Comparison of ENCODE assay signal across 12 cellular contexts in genomic region chr21:43717166-43717853, GRCh38. TPM values are rescaled to one million over a fixed set of nuclear protein-coding genes. Genes with fewer than 3 reads are reported as not detected.
DNase-seq lines count a peak whose midpoint lies in the region; ATAC-seq, FAIRE-seq and TF ChIP-seq lines count a peak whose summit lies in the region.
"Had no signal": no experiment of that assay in that cellular context is flagged by ENCODE, and none has a peak within 500 bp of the region (broad histone marks: within the 10 kb centered on the region; RNA-seq: fewer than 3 reads in every experiment).

No MANE protein-coding gene starts in this region.

- POLR2A ChIA-PET in CD4-positive, alpha-beta memory T cell (lab: Charles Lee; ENCODE audit: partially characterized antibody) = interaction anchor here (1.0 to 4.1 kb wide), 2 partner anchors 9 to 11 kb away, joined by 3 to 42 read pairs; no protein-coding TSS in a partner anchor
- POLR2A ChIA-PET in activated B cell treated with CpG ODN at 0.5 μM for 24 hours (lab: Charles Lee) = interaction anchor here (0.5 to 2.5 kb wide), 10 partner anchors 8 to 740 kb away, joined by 3 to 14 read pairs (median 3); partner anchors contain the start of genes HSF2BP, RRP1 and RRP1B
- POLR2A ChIA-PET in naive thymus-derived CD8-positive, alpha-beta T cell (lab: Charles Lee) = interaction anchor here (1.1 kb wide), 1 partner anchor 58 kb away, joined by 3 read pairs; the partner anchor contains the start of gene RRP1B

- H3K27me3 Mint-ChIP-seq in CD4-positive, alpha-beta memory T cell = no peaks in the 10 kb centered on the region
- peaks cover 7% of the 10 kb centered on the region for H3K27me3 Mint-ChIP-seq in activated B cell treated with CpG ODN at 0.5 μM for 24 hours
- no peaks in the 10 kb centered on the region for H3K27me3 Mint-ChIP-seq in naive thymus-derived CD8-positive, alpha-beta T cell

- CTCF ChIA-PET in CD4-positive, alpha-beta memory T cell (lab: Charles Lee; ENCODE audit: partially characterized antibody) = no interaction called here
- CTCF ChIA-PET in activated B cell treated with CpG ODN at 0.5 μM for 24 hours (lab: Charles Lee) = interaction anchor here (1.4 kb wide), 1 partner anchor 11 kb away, joined by 5 read pairs; no protein-coding TSS in a partner anchor

- no peaks in the 10 kb centered on the region for H3K9me3 ChIP-seq in CD4-positive, alpha-beta memory T cell (ENCODE audit: control insufficient read depth in 1 of 2, low read length in 2 of 2)
- H3K9me3 ChIP-seq: esophagus muscularis mucosa, HAP-1 had no signal

- peak overlapping the region; percentile 60 to 83 (median 78) for H3K4me3 Mint-ChIP-seq in CD4-positive, alpha-beta memory T cell
- peak overlapping the region; percentile 80 for H3K4me3 Mint-ChIP-seq in activated B cell treated with CpG ODN at 0.5 μM for 24 hours
- peak overlapping the region; percentile 49 to 89 (median 83) for H3K4me3 Mint-ChIP-seq in naive thymus-derived CD8-positive, alpha-beta T cell

- peak; percentile 21 for FAIRE-seq in GM19239 (lab: Jason Lieb, UNC)
- FAIRE-seq: D721Med had no signal

- peaks cover 26% of the 10 kb centered on the region for H3K4me1 ChIP-seq in CD4-positive, alpha-beta memory T cell (ENCODE audit: insufficient read depth, low read length)

- DNase-seq in CD4-positive, alpha-beta memory T cell = no peak
- DNase-seq in GM19239 (ENCODE audit: insufficient read length, low spot score) (no peak), activated B cell treated with CpG ODN at 0.5 μM for 24 hours (no peak), UCSD-AML1 (lab: John Stamatoyannopoulos, UW; ENCODE audit: unreplicated experiment) (no peak), NOMO-1 treated with DMSO at 0.1 percent for 48 hours (lab: John Stamatoyannopoulos, UW; ENCODE audit: unreplicated experiment) (no peak), sciatic nerve (ENCODE audit: low spot score) (no peak)
- DNase-seq in naive thymus-derived CD8-positive, alpha-beta T cell = no peak
- DNase-seq: NCI-H1930 had no signal

- peak overlapping the region; percentile 23 to 91 (median 70) for H3K27ac Mint-ChIP-seq in CD4-positive, alpha-beta memory T cell
- H3K27ac Mint-ChIP-seq in activated B cell treated with CpG ODN at 0.5 μM for 24 hours = peak overlapping the region; percentile 83
- H3K27ac Mint-ChIP-seq in naive thymus-derived CD8-positive, alpha-beta T cell = peak overlapping the region in 9 of 10 donors; percentile 40 to 93 (median 71)

- no peak for ATAC-seq in activated B cell treated with CpG ODN at 0.5 μM for 24 hours (ENCODE audit: low read depth)
- no peak for ATAC-seq in naive thymus-derived CD8-positive, alpha-beta T cell
- no peak for ATAC-seq in sciatic nerve

- peaks cover 7 to 34% (median 21%) of the 10 kb centered on the region in 4 donors for H3K4me1 Mint-ChIP-seq in CD4-positive, alpha-beta memory T cell
- H3K4me1 Mint-ChIP-seq in activated B cell treated with CpG ODN at 0.5 μM for 24 hours = peaks cover 50% of the 10 kb centered on the region
- peaks cover 12 to 39% (median 29%) of the 10 kb centered on the region in 4 donors for H3K4me1 Mint-ChIP-seq in naive thymus-derived CD8-positive, alpha-beta T cell

- no peak overlapping the region for H3K4me3 ChIP-seq in CD4-positive, alpha-beta memory T cell (ENCODE audit: low read length in 2 of 2)
- H3K4me3 ChIP-seq: lung had no signal

- no peaks in the 10 kb centered on the region for H3K9me3 Mint-ChIP-seq in CD4-positive, alpha-beta memory T cell
- H3K9me3 Mint-ChIP-seq in activated B cell treated with CpG ODN at 0.5 μM for 24 hours = no peaks in the 10 kb centered on the region
- no peaks in the 10 kb centered on the region for H3K9me3 Mint-ChIP-seq in naive thymus-derived CD8-positive, alpha-beta T cell

- H3K27me3 ChIP-seq in CD4-positive, alpha-beta memory T cell (ENCODE audit: insufficient read depth, low read length) = no peaks in the 10 kb centered on the region

- TF ChIP-seq CTCF in activated B cell treated with CpG ODN at 0.5 μM for 24 hours (IDR thresholded peaks at IDR 0.05) = no peak

- peaks cover 0 to 2% of the 10 kb centered on the region in 2 donors for H3K36me3 Mint-ChIP-seq in CD4-positive, alpha-beta memory T cell
- peaks cover 2% of the 10 kb centered on the region for H3K36me3 Mint-ChIP-seq in activated B cell treated with CpG ODN at 0.5 μM for 24 hours (ENCODE audit: low read depth)
- no peaks in the 10 kb centered on the region for H3K36me3 Mint-ChIP-seq in naive thymus-derived CD8-positive, alpha-beta T cell

- H3K27ac ChIP-seq in CD4-positive, alpha-beta memory T cell (ENCODE audit: low read depth, low read length) = no peak overlapping the region

- no peaks in the 10 kb centered on the region for H3K36me3 ChIP-seq in CD4-positive, alpha-beta memory T cell (ENCODE audit: insufficient read depth, low read length)
- H3K36me3 ChIP-seq: esophagus muscularis mucosa had no signal

- intact Hi-C loops in CD4-positive, alpha-beta memory T cell (cut with micrococcal nuclease) = loop anchor here (5.0 kb wide), 1 partner anchor 60 kb away; the partner anchor contains the start of gene CSTB
- intact Hi-C loops in activated B cell treated with CpG ODN at 0.5 μM for 24 hours (cut with micrococcal nuclease) = loop anchor here (10.0 kb wide), 2 partner anchors 743 to 1217 kb away; partner anchors contain the start of gene PKNOX1
- intact Hi-C loops in sciatic nerve (cut with DNase I) = no loop called here

RNA-seq across cellular contexts. Expression of gene PDXK, which starts 1.6 kb away (rescaled TPM):
- 10 to 100 TPM; 90.8 to 94.3 TPM for total RNA-seq in CD4-positive, alpha-beta memory T cell
- polyA plus RNA-seq in CD4-positive, alpha-beta memory T cell = 10 to 100 TPM; 37.5 to 64.1 TPM
- total RNA-seq in activated B cell treated with CpG ODN at 0.5 μM for 24 hours (45.2 and 54.2 TPM in 2 replicates), sciatic nerve (111 TPM)
- total RNA-seq in naive thymus-derived CD8-positive, alpha-beta T cell = 10 to 100 TPM; 56.3 to 60.6 TPM
- polyA plus RNA-seq in naive thymus-derived CD8-positive, alpha-beta T cell = 10 to 100 TPM; 27.1 to 36.0 (median 29.6) TPM

RNA-seq across cellular contexts. Expression of gene RRP1B, which starts 58.0 kb away (rescaled TPM):
- total RNA-seq in CD4-positive, alpha-beta memory T cell = 10 to 100 TPM; 39.9 to 40.5 TPM
- 10 to 100 TPM; 19.8 to 38.0 TPM for polyA plus RNA-seq in CD4-positive, alpha-beta memory T cell
- total RNA-seq in activated B cell treated with CpG ODN at 0.5 μM for 24 hours (29.6 and 32.0 TPM in 2 replicates), sciatic nerve (18.1 TPM)
- 10 to 100 TPM; 39.6 to 39.9 TPM for total RNA-seq in naive thymus-derived CD8-positive, alpha-beta T cell
- polyA plus RNA-seq in naive thymus-derived CD8-positive, alpha-beta T cell = 10 to 100 TPM; 29.0 to 48.4 (median 36.1) TPM

RNA-seq across cellular contexts. Expression of gene HSF2BP, which starts 58.0 kb away (rescaled TPM):
- total RNA-seq in CD4-positive, alpha-beta memory T cell = under 1 TPM; 0.39 to 0.70 TPM
- under 1 TPM in 1 of 2 donors, not detected in 1; 0.67 TPM for polyA plus RNA-seq in CD4-positive, alpha-beta memory T cell
- total RNA-seq in activated B cell treated with CpG ODN at 0.5 μM for 24 hours (0.58 and 0.61 TPM in 2 replicates), sciatic nerve (1.8 TPM)
- total RNA-seq in naive thymus-derived CD8-positive, alpha-beta T cell = under 1 TPM; 0.66 to 0.68 TPM
- under 1 TPM; 0.22 to 0.64 (median 0.29) TPM for polyA plus RNA-seq in naive thymus-derived CD8-positive, alpha-beta T cell

RNA-seq across cellular contexts. Expression of gene CSTB, which starts 58.8 kb away (rescaled TPM):
- total RNA-seq in CD4-positive, alpha-beta memory T cell = 10 to 100 TPM; 46.0 to 48.8 TPM
- polyA plus RNA-seq in CD4-positive, alpha-beta memory T cell = 10 to 100 TPM; 68.4 to 97.0 TPM
- total RNA-seq in activated B cell treated with CpG ODN at 0.5 μM for 24 hours (16.0 and 17.1 TPM in 2 replicates), sciatic nerve (52.1 TPM)
- 10 to 100 TPM; 30.7 to 33.1 TPM for total RNA-seq in naive thymus-derived CD8-positive, alpha-beta T cell
- 10 to 100 TPM; 54.9 to 67.4 (median 62.7) TPM for polyA plus RNA-seq in naive thymus-derived CD8-positive, alpha-beta T cell
